In the genomic region with DNA sequence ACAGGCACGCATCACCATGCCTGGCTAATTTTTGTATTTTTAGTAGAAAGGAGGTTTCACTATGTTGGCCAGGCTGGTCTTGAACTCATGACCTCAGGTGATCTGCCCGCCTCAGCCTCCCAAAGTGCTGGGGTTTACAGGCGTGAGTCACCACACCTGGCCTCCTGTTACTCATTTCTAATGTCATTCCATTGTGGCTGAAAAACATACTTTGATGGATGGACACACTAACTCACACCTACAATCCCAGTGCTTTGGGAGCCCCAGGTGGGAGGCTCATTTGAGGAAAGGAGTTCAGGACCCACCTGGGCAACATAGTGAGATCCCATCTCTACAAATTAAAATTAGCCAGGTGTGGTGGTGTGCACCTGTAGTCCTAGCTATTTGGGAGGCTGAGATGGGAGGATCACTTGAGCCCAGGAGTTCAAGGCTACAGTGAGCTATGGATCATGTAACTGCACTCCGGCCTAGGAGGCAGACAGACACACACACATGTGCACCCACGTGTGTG, we compare ENCODE assay signal across 1 cellular context.
TF ChIP-seq lines count a peak whose summit lies in the region.

No MANE protein-coding gene starts in this region.

TF ChIP-seq in HCT116, 20 proteins besides CTCF, POLR2A, EP300 and RAD21:
- TF ChIP-seq JUND (IDR thresholded peaks at IDR 0.05) (peak; percentile 35; the same call in 1 of the 2 replicates), MAX (IDR thresholded peaks at IDR 0.05) (0 out of 2 replicates have a peak, but pooled peaks have one; percentile 20)
